ENCODE assay signal across 15 cellular contexts in the genomic region with DNA sequence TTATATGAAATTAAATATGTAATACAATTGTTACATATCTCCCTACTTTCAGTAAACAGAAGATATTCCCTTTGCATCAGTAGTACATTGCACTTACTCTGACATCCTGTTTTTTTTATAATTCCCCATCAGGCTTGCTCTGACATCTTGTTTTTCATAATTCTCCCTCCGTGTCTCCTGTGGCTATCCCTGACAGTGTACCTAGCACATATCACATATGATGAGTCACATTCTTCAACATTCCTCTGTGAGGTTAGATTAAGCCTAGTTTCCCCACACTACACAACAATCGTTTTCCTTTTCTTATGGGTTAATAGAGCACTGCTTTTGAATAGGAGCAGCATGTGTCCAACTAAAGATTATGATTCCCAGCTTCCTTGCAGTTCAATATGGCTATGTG.
DNase-seq lines count a peak whose midpoint lies in the region; ATAC-seq, FAIRE-seq and TF ChIP-seq lines count a peak whose summit lies in the region.
"Had no signal": no experiment of that assay in that cellular context is flagged by ENCODE, and none has a peak within 500 bp of the region (broad histone marks: within the 10 kb centered on the region; RNA-seq: fewer than 3 reads in every experiment).

No MANE protein-coding gene starts in this region.

- H3K9me3 Mint-ChIP-seq in CD8-positive, alpha-beta T cell = no peaks in the 10 kb centered on the region
- H3K9me3 Mint-ChIP-seq: CD8-positive, alpha-beta memory T cell had no signal

- H3K36me3 ChIP-seq in bronchial epithelial cell (ENCODE audit: control insufficient read depth, insufficient read depth, low read length) = no peaks in the 10 kb centered on the region
- H3K36me3 ChIP-seq in HAP-1 (replicated peaks) = no peaks in the 10 kb centered on the region
- no peaks in the 10 kb centered on the region for H3K36me3 ChIP-seq in CD8-positive, alpha-beta T cell (ENCODE audit: insufficient read depth, low read length)

- H3K4me3 ChIP-seq in bronchial epithelial cell (ENCODE audit: low read depth, low read length) = no peak overlapping the region
- H3K4me3 ChIP-seq in HAP-1 = no peak overlapping the region
- no peak overlapping the region for H3K4me3 ChIP-seq in CD8-positive, alpha-beta T cell (ENCODE audit: low read depth, low read length)
- H3K4me3 ChIP-seq: A549, GM12878, GM23248 had no signal

- H3K9me3 ChIP-seq in HAP-1 = no peaks in the 10 kb centered on the region
- H3K9me3 ChIP-seq in CD8-positive, alpha-beta T cell (ENCODE audit: low read length) = no peaks in the 10 kb centered on the region
- H3K9me3 ChIP-seq: A549, Caco-2 had no signal

- TF ChIP-seq CTCF in RWPE1 (conservative IDR thresholded peaks at IDR 0.05; ENCODE audit: low read depth) = no peak
- TF ChIP-seq CTCF in bronchial epithelial cell (IDR thresholded peaks at IDR 0.05; ENCODE audit: insufficient read depth, low read length, severe bottlenecking) = no peak
- no peak for TF ChIP-seq CTCF in CD8-positive, alpha-beta T cell (IDR thresholded peaks at IDR 0.05)

- intact Hi-C loops in CD8-positive, alpha-beta T cell (cut with DNase I, micrococcal nuclease) = no loop called here

- no peaks in the 10 kb centered on the region for H3K4me1 Mint-ChIP-seq in CD8-positive, alpha-beta T cell (ENCODE audit: low read depth)
- H3K4me1 Mint-ChIP-seq: CD14-positive monocyte; CD8-positive, alpha-beta memory T cell had no signal

- H3K4me1 ChIP-seq in HAP-1 = no peaks in the 10 kb centered on the region
- H3K4me1 ChIP-seq in CD8-positive, alpha-beta T cell (ENCODE audit: insufficient read depth, low read length) = no peaks in the 10 kb centered on the region
- H3K4me1 ChIP-seq: A549, Caco-2 had no signal

- in situ Hi-C loops in HAP-1 (cut with MboI; ENCODE audit: low sequenced_read_pairs) = no loop called here

- ATAC-seq in CD8-positive, alpha-beta T cell = no peak
- ATAC-seq: A549, GM12878 had no signal

- H3K36me3 Mint-ChIP-seq in CD8-positive, alpha-beta T cell = no peaks in the 10 kb centered on the region
- H3K36me3 Mint-ChIP-seq: CD14-positive monocyte; CD8-positive, alpha-beta memory T cell had no signal

- H3K27me3 Mint-ChIP-seq in CD8-positive, alpha-beta T cell (ENCODE audit: low read depth) = peaks cover 8% of the 10 kb centered on the region

- H3K27ac Mint-ChIP-seq in CD8-positive, alpha-beta T cell = no peak overlapping the region
- H3K27ac Mint-ChIP-seq: CD14-positive monocyte had no signal

- H3K27me3 ChIP-seq in bronchial epithelial cell (ENCODE audit: control insufficient read depth, insufficient read depth, low read length) (no peaks in the 10 kb centered on the region), HAP-1 (ENCODE audit: low read depth) (peaks cover 6% of the 10 kb centered on the region)
- no peaks in the 10 kb centered on the region for H3K27me3 ChIP-seq in CD8-positive, alpha-beta T cell (ENCODE audit: insufficient read depth, low read length)

- POLR2A ChIA-PET in RWPE1 (lab: Yijun Ruan, JAX; ENCODE audit: low non-redundant PET) = no interaction called here
- POLR2A ChIA-PET in CD8-positive, alpha-beta T cell (lab: Charles Lee) = no interaction called here

- CTCF ChIA-PET in RWPE1 (lab: Yijun Ruan, JAX) = no interaction called here
- CTCF ChIA-PET in CD8-positive, alpha-beta T cell (lab: Charles Lee) = no interaction called here

- FAIRE-seq in bronchial epithelial cell (lab: Jason Lieb, UNC) = no peak
- FAIRE-seq: A549, GM12878, H54 had no signal

- peak; percentile 7 for DNase-seq in HT1080 (ENCODE audit: low read depth)
- DNase-seq in RWPE1 (ENCODE audit: low spot score) = peak; percentile 3
- peak; percentile 7 for DNase-seq in bronchial epithelial cell (ENCODE audit: low read depth)
- DNase-seq in kidney glomerular epithelial cell (lab: John Stamatoyannopoulos, UW) = peak; percentile 36
- DNase-seq in NCI-H446 (lab: John Stamatoyannopoulos, UW) = no peak
- no peak for DNase-seq in HAP-1 (ENCODE audit: low spot score in 2 of 2)
- no peak for DNase-seq in CD8-positive, alpha-beta T cell
- no peak for DNase-seq in HK-2 (ENCODE audit: unreplicated experiment)
- DNase-seq: Caco-2; CD8-positive, alpha-beta memory T cell; GM23248 had no signal

- no peak overlapping the region for H3K4me3 Mint-ChIP-seq in CD8-positive, alpha-beta T cell
- H3K4me3 Mint-ChIP-seq: CD14-positive monocyte; CD8-positive, alpha-beta memory T cell had no signal

- H3K27ac ChIP-seq in RWPE1 = no peak overlapping the region
- H3K27ac ChIP-seq in CD8-positive, alpha-beta T cell (ENCODE audit: low read depth, low read length) = no peak overlapping the region
- H3K27ac ChIP-seq: A549, GM23248 had no signal

Comparison
In these comparisons a context has a peak if more than half of its experiments do, and no peak if none do; other contexts are left out.
1. DNase-seq: peak in HT1080 (single experiment), RWPE1 (single experiment), bronchial epithelial cell (single experiment) and kidney glomerular epithelial cell (single experiment); none in NCI-H446 (0 of 2), HAP-1 (0 of 2), CD8-positive, alpha-beta T cell (0 of 7) and HK-2 (single experiment).